10 cellular contexts compared by ENCODE assay signal in genomic region chr6:144158133-144158532, GRCh38.
DNase-seq lines count a peak whose midpoint lies in the region; ATAC-seq and FAIRE-seq lines count a peak whose summit lies in the region.
"Had no signal": no experiment of that assay in that cellular context is flagged by ENCODE, and none has a peak within 500 bp of the region (broad histone marks: within the 10 kb centered on the region; RNA-seq: fewer than 3 reads in every experiment).

No MANE protein-coding gene starts in this region.

- no peak overlapping the region for H3K27ac Mint-ChIP-seq in activated T-cell treated with anti-CD3 and anti-CD28 coated beads, Interleukin-2, amount 50 U/mL, for 24 hours

- H3K9me3 Mint-ChIP-seq in activated T-cell treated with anti-CD3 and anti-CD28 coated beads, Interleukin-2, amount 50 U/mL, for 24 hours: no peaks in the 10 kb centered on the region

- H3K36me3 Mint-ChIP-seq in activated T-cell treated with anti-CD3 and anti-CD28 coated beads, Interleukin-2, amount 50 U/mL, for 24 hours (ENCODE audit: low read depth): peaks cover 82% of the 10 kb centered on the region

- no peak for ATAC-seq in HG03095 (IDR thresholded peaks at IDR 0.05; ENCODE audit: unreplicated experiment)
- no peak for ATAC-seq in HG02642 (IDR thresholded peaks at IDR 0.05; ENCODE audit: poor library complexity, unreplicated experiment)

- H3K27me3 Mint-ChIP-seq in activated T-cell treated with anti-CD3 and anti-CD28 coated beads, Interleukin-2, amount 50 U/mL, for 24 hours: no peaks in the 10 kb centered on the region

- FAIRE-seq in RCC 7860 (lab: Jason Lieb, UNC): peak; percentile 73

- peaks cover 40% of the 10 kb centered on the region for H3K4me1 Mint-ChIP-seq in activated T-cell treated with anti-CD3 and anti-CD28 coated beads, Interleukin-2, amount 50 U/mL, for 24 hours (ENCODE audit: low read depth)

- DNase-seq in AG20443 (ENCODE audit: low spot score) (peak; percentile 88), RCC 7860 (ENCODE audit: low spot score) (peak; percentile 71), fibroblast of peridontal ligament (ENCODE audit: extremely low read depth) (peak; percentile 91), non-pigmented ciliary epithelial cell (ENCODE audit: low read depth) (peak; percentile 75), ecto neural progenitor cell (ENCODE audit: low spot score) (no peak)
- DNase-seq in activated T-cell treated with anti-CD3 and anti-CD28 coated beads, Interleukin-2, amount 50 U/mL, for 24 hours: no peak
- DNase-seq: activated gamma-delta T cell, RPMI8226 had no signal

- H3K4me3 Mint-ChIP-seq in activated T-cell treated with anti-CD3 and anti-CD28 coated beads, Interleukin-2, amount 50 U/mL, for 24 hours: no peak overlapping the region

Comparison
In these comparisons a context has a peak if more than half of its experiments do, and no peak if none do; other contexts are left out.
1. DNase-seq: peak in AG20443 (single experiment), RCC 7860 (single experiment), fibroblast of peridontal ligament (single experiment) and non-pigmented ciliary epithelial cell (single experiment); none in activated T-cell treated with anti-CD3 and anti-CD28 coated beads, Interleukin-2, amount 50 U/mL, for 24 hours (single experiment) and ecto neural progenitor cell (single experiment).